ENCODE assay signal across 9 cellular contexts in the genomic region with DNA sequence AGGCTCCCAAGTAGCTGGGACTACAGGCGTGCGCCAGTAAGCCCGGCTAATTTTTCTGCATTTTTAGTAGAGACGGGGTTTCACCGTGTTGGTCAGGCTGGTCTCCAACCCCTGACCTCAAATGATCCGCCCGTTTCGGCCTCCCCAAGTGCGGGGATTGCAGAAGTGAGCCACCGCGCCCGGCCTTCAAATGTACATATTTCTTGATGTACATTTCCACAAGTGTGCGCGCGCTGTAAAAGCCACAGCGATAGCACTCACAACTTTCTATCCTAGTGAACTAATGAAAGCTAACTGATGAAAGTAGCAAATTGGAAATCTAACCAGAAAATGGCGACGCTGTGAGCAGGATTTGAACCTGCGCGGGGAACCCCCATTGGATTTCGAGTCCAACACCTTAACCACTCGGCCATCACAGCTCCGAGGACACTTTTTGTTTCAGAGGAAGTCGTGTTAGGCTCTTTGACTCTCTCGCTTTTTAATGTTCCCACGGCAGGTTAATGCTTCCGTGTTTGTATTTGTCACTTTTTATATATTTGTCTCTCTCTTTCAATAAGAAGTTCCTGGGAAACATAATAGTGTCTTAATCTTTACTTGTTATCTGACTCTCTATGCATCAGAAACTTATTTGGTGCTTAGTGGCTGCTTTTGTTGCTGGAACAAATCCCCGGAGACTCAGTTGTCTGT.
DNase-seq lines count a peak whose midpoint lies in the region; ATAC-seq and TF ChIP-seq lines count a peak whose summit lies in the region.
"Had no signal": no experiment of that assay in that cellular context is flagged by ENCODE, and none has a peak within 500 bp of the region (broad histone marks: within the 10 kb centered on the region; RNA-seq: fewer than 3 reads in every experiment).

No MANE protein-coding gene starts in this region.

- peaks cover 8% of the 10 kb centered on the region for H3K9me3 Mint-ChIP-seq in activated naive CD8-positive, alpha-beta T cell treated with anti-CD3 and anti-CD28 coated beads, Interleukin-2, amount 10 ng/mL, durations not matched to agents 7 days and 5 days

- no peak overlapping the region for H3K27ac Mint-ChIP-seq in activated naive CD8-positive, alpha-beta T cell treated with anti-CD3 and anti-CD28 coated beads, Interleukin-2, amount 10 ng/mL, durations not matched to agents 7 days and 5 days

- TF ChIP-seq CTCF in adrenal gland (IDR thresholded peaks at IDR 0.05), result no peak

- peak; percentile 80 for DNase-seq in ACHN
- DNase-seq in NCI-H345 treated with DMSO at 0.1 percent for 48 hours (lab: John Stamatoyannopoulos, UW; ENCODE audit: unreplicated experiment), result peak; percentile 72
- DNase-seq in activated naive CD8-positive, alpha-beta T cell treated with anti-CD3 and anti-CD28 coated beads, Interleukin-2, amount 10 ng/mL, durations not matched to agents 7 days and 5 days, result no peak
- peak; percentile 96 for DNase-seq in kidney tubule cell (ENCODE audit: low spot score)
- DNase-seq in adrenal gland, result no peak
- no peak for DNase-seq in KBM-7
- DNase-seq: pancreas had no signal

- peak; percentile 73 for ATAC-seq in GM18498 (IDR thresholded peaks at IDR 0.05; ENCODE audit: unreplicated experiment)
- ATAC-seq in HG02870 (IDR thresholded peaks at IDR 0.05; ENCODE audit: unreplicated experiment), result peak; percentile 51
- ATAC-seq in activated naive CD8-positive, alpha-beta T cell treated with anti-CD3 and anti-CD28 coated beads, Interleukin-2, amount 10 ng/mL, durations not matched to agents 7 days and 5 days (ENCODE audit: low read depth), result peak; percentile 66

- no peaks in the 10 kb centered on the region for H3K9me3 ChIP-seq in adrenal gland (replicated peaks in 1 of 3)
- H3K9me3 ChIP-seq: pancreas had no signal

- WGBS in adrenal gland, 4 donors, result 3 to 7% (median 4%) methylated on average over 22 to 28 of the region's 28 CpGs

- in situ Hi-C loops in ACHN (cut with HindIII; ENCODE audit: low pct_ligation_motif_present, low pct_unique_long_range_greater_than_20kb, low sequenced_read_pairs) (no loop called here), KBM-7 (cut with MboI; ENCODE audit: low pct_unique_long_range_greater_than_20kb, low sequenced_read_pairs) (no loop called here)

- peaks cover 1% of the 10 kb centered on the region for H3K36me3 Mint-ChIP-seq in activated naive CD8-positive, alpha-beta T cell treated with anti-CD3 and anti-CD28 coated beads, Interleukin-2, amount 10 ng/mL, durations not matched to agents 7 days and 5 days

- peaks cover 40% of the 10 kb centered on the region for H3K4me1 Mint-ChIP-seq in activated naive CD8-positive, alpha-beta T cell treated with anti-CD3 and anti-CD28 coated beads, Interleukin-2, amount 10 ng/mL, durations not matched to agents 7 days and 5 days

- no peak for TF ChIP-seq POLR2A in adrenal gland (IDR thresholded peaks at IDR 0.05)

- no peaks in the 10 kb centered on the region for H3K36me3 ChIP-seq in adrenal gland (replicated peaks in 1 of 2)
- H3K36me3 ChIP-seq: pancreas had no signal

- no peak overlapping the region for H3K27ac ChIP-seq in adrenal gland
- H3K27ac ChIP-seq: pancreas had no signal

- H3K27me3 ChIP-seq in adrenal gland, result peaks cover 81% of the 10 kb centered on the region

- no peaks in the 10 kb centered on the region for H3K4me1 ChIP-seq in adrenal gland (replicated peaks in 1 of 2)
- H3K4me1 ChIP-seq: pancreas had no signal

- POLR2A ChIA-PET in activated naive CD8-positive, alpha-beta T cell treated with anti-CD3 and anti-CD28 coated beads, Interleukin-2, amount 10 ng/mL, durations not matched to agents 7 days and 5 days (lab: Charles Lee), result no interaction called here

- intact Hi-C loops in adrenal gland (cut with DNase I), result no loop called here

- H3K27me3 Mint-ChIP-seq in activated naive CD8-positive, alpha-beta T cell treated with anti-CD3 and anti-CD28 coated beads, Interleukin-2, amount 10 ng/mL, durations not matched to agents 7 days and 5 days, result peaks cover 73% of the 10 kb centered on the region

- H3K4me3 Mint-ChIP-seq in activated naive CD8-positive, alpha-beta T cell treated with anti-CD3 and anti-CD28 coated beads, Interleukin-2, amount 10 ng/mL, durations not matched to agents 7 days and 5 days, result peak overlapping the region; percentile 66

- no peak overlapping the region for H3K4me3 ChIP-seq in adrenal gland
- H3K4me3 ChIP-seq: pancreas had no signal

Comparison
In these comparisons a context has a peak if more than half of its experiments do, and no peak if none do; other contexts are left out.
1. DNase-seq: peak in ACHN (single experiment), NCI-H345 treated with DMSO at 0.1 percent for 48 hours (single experiment) and kidney tubule cell (single experiment); none in activated naive CD8-positive, alpha-beta T cell treated with anti-CD3 and anti-CD28 coated beads, Interleukin-2, amount 10 ng/mL, durations not matched to agents 7 days and 5 days (single experiment), adrenal gland (0 of 7) and KBM-7 (single experiment).
2. Peak in every context shown above with its lines, with median percentiles within 50 percentile points of each other: ATAC-seq.